ENCODE assay signal across 1 cellular context in the genomic region with DNA sequence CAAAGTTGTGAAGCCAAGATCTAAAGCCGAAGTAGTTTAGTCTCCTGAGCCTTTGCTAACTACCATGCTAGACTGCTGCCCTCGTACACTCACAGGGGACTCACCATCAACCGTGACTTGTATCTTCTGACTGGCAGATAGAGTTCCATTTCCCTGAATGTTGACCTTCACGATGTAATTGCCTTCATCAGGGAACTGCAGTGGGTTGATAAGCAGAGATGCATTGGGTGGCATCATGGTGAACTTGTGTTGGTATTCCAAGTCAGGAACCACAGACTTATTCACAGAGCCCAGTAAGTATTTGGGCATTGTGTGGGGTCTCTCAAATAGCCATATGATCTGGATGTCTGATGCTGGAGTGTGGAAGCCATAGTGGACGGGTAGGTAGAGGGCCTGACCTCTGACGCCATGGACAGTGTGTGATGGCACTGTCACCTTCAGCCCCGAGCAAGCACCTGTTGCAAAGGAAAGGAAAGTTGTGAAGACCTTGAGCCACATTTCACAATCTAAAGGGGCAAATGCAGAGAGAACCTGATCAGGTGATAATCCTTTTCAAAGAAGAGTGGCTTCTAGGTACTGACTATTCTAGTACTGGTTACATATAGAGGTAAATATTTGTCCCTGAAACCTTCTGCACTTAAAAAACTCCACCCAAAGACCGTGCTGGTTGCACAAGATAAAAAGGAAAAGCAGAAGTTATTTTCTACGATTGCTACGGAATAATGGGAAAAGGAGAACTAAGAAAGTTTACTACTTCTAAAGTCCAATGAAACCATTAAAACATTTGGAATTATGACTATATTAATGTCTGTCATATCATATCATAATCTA.
TF ChIP-seq lines count a peak whose summit lies in the region.

No MANE protein-coding gene starts in this region.

TF ChIP-seq in K562, 482 proteins besides CTCF, POLR2A, EP300 and RAD21 (continues in another document):
- TF ChIP-seq, protein P1, sequence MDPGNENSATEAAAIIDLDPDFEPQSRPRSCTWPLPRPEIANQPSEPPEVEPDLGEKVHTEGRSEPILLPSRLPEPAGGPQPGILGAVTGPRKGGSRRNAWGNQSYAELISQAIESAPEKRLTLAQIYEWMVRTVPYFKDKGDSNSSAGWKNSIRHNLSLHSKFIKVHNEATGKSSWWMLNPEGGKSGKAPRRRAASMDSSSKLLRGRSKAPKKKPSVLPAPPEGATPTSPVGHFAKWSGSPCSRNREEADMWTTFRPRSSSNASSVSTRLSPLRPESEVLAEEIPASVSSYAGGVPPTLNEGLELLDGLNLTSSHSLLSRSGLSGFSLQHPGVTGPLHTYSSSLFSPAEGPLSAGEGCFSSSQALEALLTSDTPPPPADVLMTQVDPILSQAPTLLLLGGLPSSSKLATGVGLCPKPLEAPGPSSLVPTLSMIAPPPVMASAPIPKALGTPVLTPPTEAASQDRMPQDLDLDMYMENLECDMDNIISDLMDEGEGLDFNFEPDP (CRISPR knock-in tag; IDR thresholded peaks at IDR 0.05): no peak
- no peak for TF ChIP-seq PCBP2 (IDR thresholded peaks at IDR 0.05; ENCODE audit: low read depth, low read length, poor library complexity, severe bottlenecking)
- no peak for TF ChIP-seq ZNF586 (CRISPR knock-in tag; conservative IDR thresholded peaks at IDR 0.05)
- TF ChIP-seq, protein P2, sequence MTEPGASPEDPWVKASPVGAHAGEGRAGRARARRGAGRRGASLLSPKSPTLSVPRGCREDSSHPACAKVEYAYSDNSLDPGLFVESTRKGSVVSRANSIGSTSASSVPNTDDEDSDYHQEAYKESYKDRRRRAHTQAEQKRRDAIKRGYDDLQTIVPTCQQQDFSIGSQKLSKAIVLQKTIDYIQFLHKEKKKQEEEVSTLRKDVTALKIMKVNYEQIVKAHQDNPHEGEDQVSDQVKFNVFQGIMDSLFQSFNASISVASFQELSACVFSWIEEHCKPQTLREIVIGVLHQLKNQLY (CRISPR knock-in tag; conservative IDR thresholded peaks at IDR 0.05): no peak
- TF ChIP-seq, protein P3, sequence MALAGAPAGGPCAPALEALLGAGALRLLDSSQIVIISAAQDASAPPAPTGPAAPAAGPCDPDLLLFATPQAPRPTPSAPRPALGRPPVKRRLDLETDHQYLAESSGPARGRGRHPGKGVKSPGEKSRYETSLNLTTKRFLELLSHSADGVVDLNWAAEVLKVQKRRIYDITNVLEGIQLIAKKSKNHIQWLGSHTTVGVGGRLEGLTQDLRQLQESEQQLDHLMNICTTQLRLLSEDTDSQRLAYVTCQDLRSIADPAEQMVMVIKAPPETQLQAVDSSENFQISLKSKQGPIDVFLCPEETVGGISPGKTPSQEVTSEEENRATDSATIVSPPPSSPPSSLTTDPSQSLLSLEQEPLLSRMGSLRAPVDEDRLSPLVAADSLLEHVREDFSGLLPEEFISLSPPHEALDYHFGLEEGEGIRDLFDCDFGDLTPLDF (CRISPR knock-in tag; IDR thresholded peaks at IDR 0.05): no peak
- no peak for TF ChIP-seq SMAD1 (IDR thresholded peaks at IDR 0.05; ENCODE audit: low read depth, low read length, partially characterized antibody)
- no peak for TF ChIP-seq ZC3H11A (IDR thresholded peaks at IDR 0.05; ENCODE audit: low read depth, low read length)
- TF ChIP-seq GATAD2A (IDR thresholded peaks at IDR 0.05): no peak
- TF ChIP-seq, protein P4, sequence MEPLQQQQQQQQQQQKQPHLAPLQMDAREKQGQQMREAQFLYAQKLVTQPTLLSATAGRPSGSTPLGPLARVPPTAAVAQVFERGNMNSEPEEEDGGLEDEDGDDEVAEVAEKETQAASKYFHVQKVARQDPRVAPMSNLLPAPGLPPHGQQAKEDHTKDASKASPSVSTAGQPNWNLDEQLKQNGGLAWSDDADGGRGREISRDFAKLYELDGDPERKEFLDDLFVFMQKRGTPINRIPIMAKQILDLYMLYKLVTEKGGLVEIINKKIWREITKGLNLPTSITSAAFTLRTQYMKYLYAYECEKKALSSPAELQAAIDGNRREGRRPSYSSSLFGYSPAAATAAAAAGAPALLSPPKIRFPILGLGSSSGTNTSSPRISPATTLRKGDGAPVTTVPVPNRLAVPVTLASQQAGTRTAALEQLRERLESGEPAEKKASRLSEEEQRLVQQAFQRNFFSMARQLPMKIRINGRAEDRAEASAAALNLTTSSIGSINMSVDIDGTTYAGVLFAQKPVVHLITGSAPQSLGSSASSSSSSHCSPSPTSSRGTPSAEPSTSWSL (CRISPR knock-in tag; IDR thresholded peaks at IDR 0.05; ENCODE audit: borderline replicate concordance): no peak
- no peak for TF ChIP-seq PTRF (tag; IDR thresholded peaks at IDR 0.05)
- TF ChIP-seq, protein P5, sequence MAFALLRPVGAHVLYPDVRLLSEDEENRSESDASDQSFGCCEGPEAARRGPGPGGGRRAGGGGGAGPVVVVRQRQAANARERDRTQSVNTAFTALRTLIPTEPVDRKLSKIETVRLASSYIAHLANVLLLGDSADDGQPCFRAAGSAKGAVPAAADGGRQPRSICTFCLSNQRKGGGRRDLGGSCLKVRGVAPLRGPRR (CRISPR knock-in tag; IDR thresholded peaks at IDR 0.05): no peak
- no peak for TF ChIP-seq LARP7 (IDR thresholded peaks at IDR 0.05)
- TF ChIP-seq MAFG (tag; conservative IDR thresholded peaks at IDR 0.05): no peak
- TF ChIP-seq, protein P6, sequence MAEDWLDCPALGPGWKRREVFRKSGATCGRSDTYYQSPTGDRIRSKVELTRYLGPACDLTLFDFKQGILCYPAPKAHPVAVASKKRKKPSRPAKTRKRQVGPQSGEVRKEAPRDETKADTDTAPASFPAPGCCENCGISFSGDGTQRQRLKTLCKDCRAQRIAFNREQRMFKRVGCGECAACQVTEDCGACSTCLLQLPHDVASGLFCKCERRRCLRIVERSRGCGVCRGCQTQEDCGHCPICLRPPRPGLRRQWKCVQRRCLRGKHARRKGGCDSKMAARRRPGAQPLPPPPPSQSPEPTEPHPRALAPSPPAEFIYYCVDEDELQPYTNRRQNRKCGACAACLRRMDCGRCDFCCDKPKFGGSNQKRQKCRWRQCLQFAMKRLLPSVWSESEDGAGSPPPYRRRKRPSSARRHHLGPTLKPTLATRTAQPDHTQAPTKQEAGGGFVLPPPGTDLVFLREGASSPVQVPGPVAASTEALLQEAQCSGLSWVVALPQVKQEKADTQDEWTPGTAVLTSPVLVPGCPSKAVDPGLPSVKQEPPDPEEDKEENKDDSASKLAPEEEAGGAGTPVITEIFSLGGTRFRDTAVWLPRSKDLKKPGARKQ (CRISPR knock-in tag; IDR thresholded peaks at IDR 0.05): no peak
- TF ChIP-seq CCNT2 (IDR thresholded peaks at IDR 0.05; ENCODE audit: borderline replicate concordance, extremely low read depth, insufficient read length, low read depth, low read length): no peak
- 0 out of 2 replicates have a peak, but pooled peaks have one; percentile 2 for TF ChIP-seq NFE2 (IDR thresholded peaks at IDR 0.05; ENCODE audit: low read depth)
- no peak for TF ChIP-seq ZNF431 (CRISPR knock-in tag; IDR thresholded peaks at IDR 0.05)
- no peak for TF ChIP-seq MAFK (IDR thresholded peaks at IDR 0.05; ENCODE audit: low read length)
- peak; percentile 56 for TF ChIP-seq RBBP5 (IDR thresholded peaks at IDR 0.05; ENCODE audit: borderline replicate concordance, insufficient read depth, low read length, poor library complexity, severe bottlenecking)
- TF ChIP-seq KLF10 (CRISPR knock-in tag; IDR thresholded peaks at IDR 0.05): no peak
- no peak for TF ChIP-seq HDAC3 (IDR thresholded peaks at IDR 0.05; ENCODE audit: borderline replicate concordance, partially characterized antibody)
- peak; percentile 72; the same call in 1 of the 2 replicates for TF ChIP-seq LEF1 (IDR thresholded peaks at IDR 0.05)
- TF ChIP-seq NONO (IDR thresholded peaks at IDR 0.05; ENCODE audit: low read depth in 2 of 2, low read length in 1 of 2): no peak
- TF ChIP-seq KDM2B (CRISPR knock-in tag; IDR thresholded peaks at IDR 0.05): no peak
- no peak for TF ChIP-seq KLF6 (CRISPR knock-in tag; IDR thresholded peaks at IDR 0.05; ENCODE audit: borderline replicate concordance)
- TF ChIP-seq RAD51 (IDR thresholded peaks at IDR 0.05; ENCODE audit: borderline replicate concordance, low read depth): no peak
- no peak for TF ChIP-seq PHF21A (IDR thresholded peaks at IDR 0.05; ENCODE audit: borderline replicate concordance, low read depth)
- TF ChIP-seq POLR2AphosphoS2 (IDR thresholded peaks at IDR 0.05; ENCODE audit: low read length): no peak
- TF ChIP-seq NEUROD1 (IDR thresholded peaks at IDR 0.05; ENCODE audit: borderline replicate concordance, low read depth, low read length, partially characterized antibody): no peak
- no peak for TF ChIP-seq BRF1 (IDR thresholded peaks at IDR 0.05; ENCODE audit: borderline replicate concordance, extremely low read depth, insufficient read length)
- TF ChIP-seq ATF1 (CRISPR knock-in tag; IDR thresholded peaks at IDR 0.05): no peak
- TF ChIP-seq ATF1 (tag; IDR thresholded peaks at IDR 0.05): no peak
- TF ChIP-seq MCM5 (IDR thresholded peaks at IDR 0.05; ENCODE audit: low read depth): no peak
- TF ChIP-seq ZNF696 (CRISPR knock-in tag; conservative IDR thresholded peaks at IDR 0.05): no peak
- no peak for TF ChIP-seq TEAD1 (CRISPR knock-in tag; IDR thresholded peaks at IDR 0.05)
- TF ChIP-seq GATAD2B (IDR thresholded peaks at IDR 0.05; ENCODE audit: borderline replicate concordance): no peak
- no peak for TF ChIP-seq ZNF583 (CRISPR knock-in tag; IDR thresholded peaks at IDR 0.05)
- TF ChIP-seq TCF7 (IDR thresholded peaks at IDR 0.05; ENCODE audit: borderline replicate concordance): no peak
- TF ChIP-seq, protein P7, sequence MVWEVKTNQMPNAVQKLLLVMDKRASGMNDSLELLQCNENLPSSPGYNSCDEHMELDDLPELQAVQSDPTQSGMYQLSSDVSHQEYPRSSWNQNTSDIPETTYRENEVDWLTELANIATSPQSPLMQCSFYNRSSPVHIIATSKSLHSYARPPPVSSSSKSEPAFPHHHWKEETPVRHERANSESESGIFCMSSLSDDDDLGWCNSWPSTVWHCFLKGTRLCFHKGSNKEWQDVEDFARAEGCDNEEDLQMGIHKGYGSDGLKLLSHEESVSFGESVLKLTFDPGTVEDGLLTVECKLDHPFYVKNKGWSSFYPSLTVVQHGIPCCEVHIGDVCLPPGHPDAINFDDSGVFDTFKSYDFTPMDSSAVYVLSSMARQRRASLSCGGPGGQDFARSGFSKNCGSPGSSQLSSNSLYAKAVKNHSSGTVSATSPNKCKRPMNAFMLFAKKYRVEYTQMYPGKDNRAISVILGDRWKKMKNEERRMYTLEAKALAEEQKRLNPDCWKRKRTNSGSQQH (CRISPR knock-in tag; IDR thresholded peaks at IDR 0.05): no peak
- TF ChIP-seq OTX1 (CRISPR knock-in tag; IDR thresholded peaks at IDR 0.05): no peak
- TF ChIP-seq SIN3A (IDR thresholded peaks at IDR 0.05; ENCODE audit: borderline replicate concordance in 2 of 2, control insufficient read depth in 1 of 2, low read depth in 2 of 2, low read length in 2 of 2): no peak
- no peak for TF ChIP-seq HCFC1 (IDR thresholded peaks at IDR 0.05; ENCODE audit: low read depth, low read length)
- TF ChIP-seq, protein P8, sequence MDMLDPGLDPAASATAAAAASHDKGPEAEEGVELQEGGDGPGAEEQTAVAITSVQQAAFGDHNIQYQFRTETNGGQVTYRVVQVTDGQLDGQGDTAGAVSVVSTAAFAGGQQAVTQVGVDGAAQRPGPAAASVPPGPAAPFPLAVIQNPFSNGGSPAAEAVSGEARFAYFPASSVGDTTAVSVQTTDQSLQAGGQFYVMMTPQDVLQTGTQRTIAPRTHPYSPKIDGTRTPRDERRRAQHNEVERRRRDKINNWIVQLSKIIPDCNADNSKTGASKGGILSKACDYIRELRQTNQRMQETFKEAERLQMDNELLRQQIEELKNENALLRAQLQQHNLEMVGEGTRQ (CRISPR knock-in tag; IDR thresholded peaks at IDR 0.05): no peak
- TF ChIP-seq, protein P9, sequence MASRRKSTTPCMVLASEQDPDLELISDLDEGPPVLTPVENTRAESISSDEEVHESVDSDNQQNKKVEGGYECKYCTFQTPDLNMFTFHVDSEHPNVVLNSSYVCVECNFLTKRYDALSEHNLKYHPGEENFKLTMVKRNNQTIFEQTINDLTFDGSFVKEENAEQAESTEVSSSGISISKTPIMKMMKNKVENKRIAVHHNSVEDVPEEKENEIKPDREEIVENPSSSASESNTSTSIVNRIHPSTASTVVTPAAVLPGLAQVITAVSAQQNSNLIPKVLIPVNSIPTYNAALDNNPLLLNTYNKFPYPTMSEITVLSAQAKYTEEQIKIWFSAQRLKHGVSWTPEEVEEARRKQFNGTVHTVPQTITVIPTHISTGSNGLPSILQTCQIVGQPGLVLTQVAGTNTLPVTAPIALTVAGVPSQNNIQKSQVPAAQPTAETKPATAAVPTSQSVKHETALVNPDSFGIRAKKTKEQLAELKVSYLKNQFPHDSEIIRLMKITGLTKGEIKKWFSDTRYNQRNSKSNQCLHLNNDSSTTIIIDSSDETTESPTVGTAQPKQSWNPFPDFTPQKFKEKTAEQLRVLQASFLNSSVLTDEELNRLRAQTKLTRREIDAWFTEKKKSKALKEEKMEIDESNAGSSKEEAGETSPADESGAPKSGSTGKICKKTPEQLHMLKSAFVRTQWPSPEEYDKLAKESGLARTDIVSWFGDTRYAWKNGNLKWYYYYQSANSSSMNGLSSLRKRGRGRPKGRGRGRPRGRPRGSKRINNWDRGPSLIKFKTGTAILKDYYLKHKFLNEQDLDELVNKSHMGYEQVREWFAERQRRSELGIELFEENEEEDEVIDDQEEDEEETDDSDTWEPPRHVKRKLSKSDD (conservative IDR thresholded peaks at IDR 0.05; ENCODE audit: low read length): no peak
- TF ChIP-seq, protein P10, sequence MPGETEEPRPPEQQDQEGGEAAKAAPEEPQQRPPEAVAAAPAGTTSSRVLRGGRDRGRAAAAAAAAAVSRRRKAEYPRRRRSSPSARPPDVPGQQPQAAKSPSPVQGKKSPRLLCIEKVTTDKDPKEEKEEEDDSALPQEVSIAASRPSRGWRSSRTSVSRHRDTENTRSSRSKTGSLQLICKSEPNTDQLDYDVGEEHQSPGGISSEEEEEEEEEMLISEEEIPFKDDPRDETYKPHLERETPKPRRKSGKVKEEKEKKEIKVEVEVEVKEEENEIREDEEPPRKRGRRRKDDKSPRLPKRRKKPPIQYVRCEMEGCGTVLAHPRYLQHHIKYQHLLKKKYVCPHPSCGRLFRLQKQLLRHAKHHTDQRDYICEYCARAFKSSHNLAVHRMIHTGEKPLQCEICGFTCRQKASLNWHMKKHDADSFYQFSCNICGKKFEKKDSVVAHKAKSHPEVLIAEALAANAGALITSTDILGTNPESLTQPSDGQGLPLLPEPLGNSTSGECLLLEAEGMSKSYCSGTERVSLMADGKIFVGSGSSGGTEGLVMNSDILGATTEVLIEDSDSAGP (CRISPR knock-in tag; IDR thresholded peaks at IDR 0.05): no peak
- no peak for TF ChIP-seq FOXJ3 (CRISPR knock-in tag; IDR thresholded peaks at IDR 0.05)
- no peak for TF ChIP-seq TAF7 (tag; IDR thresholded peaks at IDR 0.05)
- no peak for TF ChIP-seq NUFIP1 (IDR thresholded peaks at IDR 0.05; ENCODE audit: partially characterized antibody)
- peak; percentile 34; the same call in 1 of the 2 replicates for TF ChIP-seq STAT5A (IDR thresholded peaks at IDR 0.05; ENCODE audit: borderline replicate concordance, low read length)
- no peak for TF ChIP-seq HDAC2 (IDR thresholded peaks at IDR 0.05)
- no peak for TF ChIP-seq PHF20 (IDR thresholded peaks at IDR 0.05; ENCODE audit: partially characterized antibody)
- no peak; the same call in 1 of the 2 replicates for TF ChIP-seq CXXC5 (CRISPR knock-in tag; IDR thresholded peaks at IDR 0.05)
- no peak for TF ChIP-seq NCOA6 (IDR thresholded peaks at IDR 0.05)
- no peak for TF ChIP-seq CREBBP (IDR thresholded peaks at IDR 0.05; ENCODE audit: low read depth, low read length)
- TF ChIP-seq TBP (optimal IDR thresholded peaks at IDR 0.05; ENCODE audit: low read depth, low read length): peak; percentile 42
- TF ChIP-seq SAP30 (IDR thresholded peaks at IDR 0.05; ENCODE audit: borderline replicate concordance, insufficient read depth, low read depth, low read length, poor library complexity, severe bottlenecking): no peak
